In genomic region chr11:1270476-1270875, GRCh38 we compare ENCODE assay signal across 23 cellular contexts. TPM values are rescaled to one million over a fixed set of nuclear protein-coding genes. Genes with fewer than 3 reads are reported as not detected.
"Had no signal": no experiment of that assay in that cellular context is flagged by ENCODE, and none has a peak within 500 bp of the region (broad histone marks: within the 10 kb centered on the region; RNA-seq: fewer than 3 reads in every experiment).

No MANE protein-coding gene starts in this region.

- ATAC-seq: activated CD8-positive, alpha-beta T cell treated with anti-CD3 and anti-CD28 coated beads, Interleukin-2, amount 10 ng/mL, durations not matched to agents 7 days and 5 days; gastrocnemius medialis; stimulated activated naive CD8-positive, alpha-beta T cell treated with anti-CD3 and anti-CD28 coated beads, Interleukin-15, amount 100 ng/mL, for 72 hours had no signal

- H3K4me1 Mint-ChIP-seq: activated naive CD4-positive, alpha-beta T cell treated with anti-CD3 and anti-CD28 coated beads, Interleukin-2, amount 50 U/mL, for 24 hours; stimulated activated naive CD8-positive, alpha-beta T cell treated with anti-CD3 and anti-CD28 coated beads, Interleukin-15, amount 100 ng/mL, for 72 hours had no signal

- DNase-seq: activated B cell treated with CpG ODN at 0.5 μM for 24 hours; activated CD4-positive, alpha-beta T cell treated with anti-CD3 and anti-CD28 coated beads for 48 hours; activated CD8-positive, alpha-beta memory T cell treated with anti-CD3 and anti-CD28 coated beads, Interleukin-2, amount 50 U/mL, for 4 hours; activated CD8-positive, alpha-beta T cell treated with anti-CD3 and anti-CD28 coated beads, Interleukin-2, amount 10 ng/mL, durations not matched to agents 7 days and 5 days; activated effector memory CD4-positive, alpha-beta T cell treated with anti-CD3 and anti-CD28 coated beads, Interleukin-2, amount 50 U/mL, for 16 hours; activated T-cell treated with anti-CD3 and anti-CD28 coated beads, Interleukin-2, amount 50 U/mL, for 48 hours; amniotic stem cell; dermis blood vessel endothelial cell; gastrocnemius medialis; ovary; sigmoid colon; stimulated activated CD4-positive, alpha-beta T cell treated with anti-CD3 and anti-CD28 coated beads, Interleukin-1b, Interleukin-23, amount 100 ng/mL, for 48 hours; stimulated activated naive CD8-positive, alpha-beta T cell treated with anti-CD3 and anti-CD28 coated beads, Interleukin-15, amount 100 ng/mL, for 72 hours; uterus had no signal

- H3K9me3 ChIP-seq: gastrocnemius medialis, heart left ventricle, ovary, sigmoid colon, thoracic aorta, uterus had no signal

- H3K27ac ChIP-seq: brain microvascular endothelial cell, gastrocnemius medialis, heart left ventricle, ovary, sigmoid colon, thoracic aorta, uterus had no signal

- H3K27me3 ChIP-seq: brain microvascular endothelial cell, gastrocnemius medialis, heart left ventricle, ovary, sigmoid colon, uterus had no signal

- H3K36me3 ChIP-seq: ovary, thoracic aorta, uterus had no signal

- H3K27ac Mint-ChIP-seq: activated B cell treated with CpG ODN at 0.5 μM for 24 hours; activated CD8-positive, alpha-beta T cell treated with anti-CD3 and anti-CD28 coated beads, Interleukin-2, amount 10 ng/mL, durations not matched to agents 7 days and 5 days; activated naive CD4-positive, alpha-beta T cell treated with anti-CD3 and anti-CD28 coated beads, Interleukin-2, amount 50 U/mL, for 24 hours had no signal

- H3K27me3 Mint-ChIP-seq: activated B cell treated with CpG ODN at 0.5 μM for 24 hours; activated naive CD4-positive, alpha-beta T cell treated with anti-CD3 and anti-CD28 coated beads, Interleukin-2, amount 50 U/mL, for 24 hours; stimulated activated naive CD8-positive, alpha-beta T cell treated with anti-CD3 and anti-CD28 coated beads, Interleukin-15, amount 100 ng/mL, for 72 hours had no signal

- H3K9me3 Mint-ChIP-seq: activated naive CD4-positive, alpha-beta T cell treated with anti-CD3 and anti-CD28 coated beads, Interleukin-2, amount 50 U/mL, for 24 hours had no signal

- H3K4me1 ChIP-seq: gastrocnemius medialis, sigmoid colon, uterus had no signal

- H3K36me3 Mint-ChIP-seq: activated naive CD4-positive, alpha-beta T cell treated with anti-CD3 and anti-CD28 coated beads, Interleukin-2, amount 50 U/mL, for 24 hours had no signal

- H3K4me3 Mint-ChIP-seq: activated B cell treated with CpG ODN at 0.5 μM for 24 hours; activated CD8-positive, alpha-beta T cell treated with anti-CD3 and anti-CD28 coated beads, Interleukin-2, amount 10 ng/mL, durations not matched to agents 7 days and 5 days; activated naive CD4-positive, alpha-beta T cell treated with anti-CD3 and anti-CD28 coated beads, Interleukin-2, amount 50 U/mL, for 24 hours; stimulated activated naive CD8-positive, alpha-beta T cell treated with anti-CD3 and anti-CD28 coated beads, Interleukin-15, amount 100 ng/mL, for 72 hours had no signal

- H3K4me3 ChIP-seq: gastrocnemius medialis, heart left ventricle, ovary, sigmoid colon, thoracic aorta, uterus had no signal

RNA-seq across cellular contexts. Expression of gene MUC5B, which starts 47.6 kb away (rescaled TPM):
- total RNA-seq: activated B cell treated with CpG ODN at 0.5 μM for 24 hours; activated CD8-positive, alpha-beta T cell treated with anti-CD3 and anti-CD28 coated beads, Interleukin-2, amount 10 ng/mL, durations not matched to agents 7 days and 5 days; dermis blood vessel endothelial cell; epithelial cell of proximal tubule; heart left ventricle; myocyte; pulmonary artery endothelial cell; T-helper 2 cell treated with Interferon-gamma antibody and Interleukin-4, amounts not matched to agents 100 ng/mL and 5 ng/mL, for 36 hours; thoracic aorta had no signal
- polyA plus RNA-seq: neural cell had no signal
